1 cellular context compared by ENCODE assay signal in the genomic region with DNA sequence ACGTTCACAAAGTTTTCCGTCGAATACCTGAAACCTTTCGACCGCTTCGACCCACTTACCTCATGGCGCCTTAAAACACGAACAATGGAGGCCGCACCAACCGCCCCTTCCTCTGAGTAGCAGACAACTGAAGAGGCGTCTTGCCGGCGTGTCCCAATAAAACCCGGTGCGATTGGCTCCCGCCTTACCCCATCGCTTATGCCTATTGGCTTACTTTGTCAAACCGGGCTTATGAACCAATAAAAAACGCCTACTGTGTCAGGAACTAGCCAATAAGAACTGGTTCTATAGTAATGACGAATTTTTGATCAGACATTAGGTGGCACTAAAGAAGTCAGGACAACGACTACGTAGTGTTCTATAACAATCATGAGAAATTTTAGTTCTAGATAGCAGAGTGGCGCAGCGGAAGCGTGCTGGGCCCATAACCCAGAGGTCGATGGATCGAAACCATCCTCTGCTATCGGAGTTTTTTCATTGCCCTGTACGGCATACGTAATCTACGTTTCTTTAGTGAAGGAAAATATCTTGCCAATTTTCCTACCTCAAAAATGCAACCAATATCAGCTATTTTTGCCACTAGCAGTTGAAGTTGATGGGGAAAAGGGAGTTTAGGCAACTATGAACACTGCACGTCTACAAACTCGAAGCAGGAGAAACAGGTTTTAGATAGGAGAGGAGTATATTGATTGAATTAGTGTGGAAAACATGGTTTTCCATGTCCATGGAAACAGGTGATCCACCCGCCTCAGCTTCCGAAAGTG.
TF ChIP-seq lines count a peak whose summit lies in the region.

Gene ILF2 (minus strand): TSS at position 135 of the 764 bp plus-strand sequence. CDS start 71 bp downstream, at position 64.

TF ChIP-seq in K562, 482 proteins besides CTCF, POLR2A, EP300 and RAD21 (continued from another document and continues in another):
- TF ChIP-seq ZNF395 (CRISPR knock-in tag; IDR thresholded peaks at IDR 0.05) (peak; percentile 20; the same call in 1 of the 2 replicates), POLR3G (IDR thresholded peaks at IDR 0.05; ENCODE audit: extremely low read depth, insufficient read length, insufficient replicate concordance) (peak; percentile 99), SAFB2 (IDR thresholded peaks at IDR 0.05; ENCODE audit: borderline replicate concordance, low read depth, low read length, severe bottlenecking) (no peak), ZNF57 (CRISPR knock-in tag; IDR thresholded peaks at IDR 0.05) (no peak), ASH1L (IDR thresholded peaks at IDR 0.05; ENCODE audit: borderline replicate concordance, low read depth, partially characterized antibody) (peak; percentile 97), ZNF175 (CRISPR knock-in tag; IDR thresholded peaks at IDR 0.05; ENCODE audit: low read depth) (peak; percentile 2; the same call in 1 of the 2 replicates), ZNF518B (CRISPR knock-in tag; IDR thresholded peaks at IDR 0.05) (no peak), YY1 (IDR thresholded peaks at IDR 0.05; ENCODE audit: borderline replicate concordance in 1 of 3, control insufficient read depth in 1 of 3, extremely low read depth in 1 of 3, insufficient read depth in 3 of 3, insufficient read length in 1 of 3, insufficient replicate concordance in 2 of 3, low read depth in 1 of 3, low read length in 2 of 3) (peak; percentile 31 to 93 (median 85)), ETV5 (CRISPR knock-in tag; IDR thresholded peaks at IDR 0.05; ENCODE audit: low read depth) (peak; percentile 18; the same call in 1 of the 2 replicates), TAF7 (tag; IDR thresholded peaks at IDR 0.05) (peak; percentile 92), RCOR1 (IDR thresholded peaks at IDR 0.05; ENCODE audit: borderline replicate concordance in 1 of 2, low read depth in 2 of 2, low read length in 2 of 2) (peak in 1 of 2 experiments; percentile 11; a peak in 1 of 4 replicates), GABPB2 (CRISPR knock-in tag; conservative IDR thresholded peaks at IDR 0.05) (no peak), ZNF583 (CRISPR knock-in tag; IDR thresholded peaks at IDR 0.05) (no peak), KLF13 (tag; IDR thresholded peaks at IDR 0.05; ENCODE audit: borderline replicate concordance, low read depth) (peak; percentile 75; the same call in 1 of the 2 replicates), CREM (IDR thresholded peaks at IDR 0.05; ENCODE audit: low read depth) (peak; percentile 87), SAP30 (IDR thresholded peaks at IDR 0.05; ENCODE audit: borderline replicate concordance, insufficient read depth, low read depth, low read length, poor library complexity, severe bottlenecking) (no peak), ZBTB34 (CRISPR knock-in tag; IDR thresholded peaks at IDR 0.05) (no peak), SIN3B (IDR thresholded peaks at IDR 0.05; ENCODE audit: low read depth) (peak; percentile 93), TRIM25 (IDR thresholded peaks at IDR 0.05; ENCODE audit: borderline replicate concordance) (no peak), EWSR1 (IDR thresholded peaks at IDR 0.05; ENCODE audit: borderline replicate concordance, low read depth, partially characterized antibody) (no peak), NR1H2 (CRISPR knock-in tag; IDR thresholded peaks at IDR 0.05) (no peak), ZNF282 (CRISPR knock-in tag; IDR thresholded peaks at IDR 0.05) (no peak), ZC3H8 (IDR thresholded peaks at IDR 0.05) (no peak), TFAP4 (CRISPR knock-in tag; IDR thresholded peaks at IDR 0.05; ENCODE audit: borderline replicate concordance) (peak; percentile 42), CC2D1A (IDR thresholded peaks at IDR 0.05) (no peak), ZNF75A (CRISPR knock-in tag; IDR thresholded peaks at IDR 0.05) (no peak)
- TF ChIP-seq, protein P1, sequence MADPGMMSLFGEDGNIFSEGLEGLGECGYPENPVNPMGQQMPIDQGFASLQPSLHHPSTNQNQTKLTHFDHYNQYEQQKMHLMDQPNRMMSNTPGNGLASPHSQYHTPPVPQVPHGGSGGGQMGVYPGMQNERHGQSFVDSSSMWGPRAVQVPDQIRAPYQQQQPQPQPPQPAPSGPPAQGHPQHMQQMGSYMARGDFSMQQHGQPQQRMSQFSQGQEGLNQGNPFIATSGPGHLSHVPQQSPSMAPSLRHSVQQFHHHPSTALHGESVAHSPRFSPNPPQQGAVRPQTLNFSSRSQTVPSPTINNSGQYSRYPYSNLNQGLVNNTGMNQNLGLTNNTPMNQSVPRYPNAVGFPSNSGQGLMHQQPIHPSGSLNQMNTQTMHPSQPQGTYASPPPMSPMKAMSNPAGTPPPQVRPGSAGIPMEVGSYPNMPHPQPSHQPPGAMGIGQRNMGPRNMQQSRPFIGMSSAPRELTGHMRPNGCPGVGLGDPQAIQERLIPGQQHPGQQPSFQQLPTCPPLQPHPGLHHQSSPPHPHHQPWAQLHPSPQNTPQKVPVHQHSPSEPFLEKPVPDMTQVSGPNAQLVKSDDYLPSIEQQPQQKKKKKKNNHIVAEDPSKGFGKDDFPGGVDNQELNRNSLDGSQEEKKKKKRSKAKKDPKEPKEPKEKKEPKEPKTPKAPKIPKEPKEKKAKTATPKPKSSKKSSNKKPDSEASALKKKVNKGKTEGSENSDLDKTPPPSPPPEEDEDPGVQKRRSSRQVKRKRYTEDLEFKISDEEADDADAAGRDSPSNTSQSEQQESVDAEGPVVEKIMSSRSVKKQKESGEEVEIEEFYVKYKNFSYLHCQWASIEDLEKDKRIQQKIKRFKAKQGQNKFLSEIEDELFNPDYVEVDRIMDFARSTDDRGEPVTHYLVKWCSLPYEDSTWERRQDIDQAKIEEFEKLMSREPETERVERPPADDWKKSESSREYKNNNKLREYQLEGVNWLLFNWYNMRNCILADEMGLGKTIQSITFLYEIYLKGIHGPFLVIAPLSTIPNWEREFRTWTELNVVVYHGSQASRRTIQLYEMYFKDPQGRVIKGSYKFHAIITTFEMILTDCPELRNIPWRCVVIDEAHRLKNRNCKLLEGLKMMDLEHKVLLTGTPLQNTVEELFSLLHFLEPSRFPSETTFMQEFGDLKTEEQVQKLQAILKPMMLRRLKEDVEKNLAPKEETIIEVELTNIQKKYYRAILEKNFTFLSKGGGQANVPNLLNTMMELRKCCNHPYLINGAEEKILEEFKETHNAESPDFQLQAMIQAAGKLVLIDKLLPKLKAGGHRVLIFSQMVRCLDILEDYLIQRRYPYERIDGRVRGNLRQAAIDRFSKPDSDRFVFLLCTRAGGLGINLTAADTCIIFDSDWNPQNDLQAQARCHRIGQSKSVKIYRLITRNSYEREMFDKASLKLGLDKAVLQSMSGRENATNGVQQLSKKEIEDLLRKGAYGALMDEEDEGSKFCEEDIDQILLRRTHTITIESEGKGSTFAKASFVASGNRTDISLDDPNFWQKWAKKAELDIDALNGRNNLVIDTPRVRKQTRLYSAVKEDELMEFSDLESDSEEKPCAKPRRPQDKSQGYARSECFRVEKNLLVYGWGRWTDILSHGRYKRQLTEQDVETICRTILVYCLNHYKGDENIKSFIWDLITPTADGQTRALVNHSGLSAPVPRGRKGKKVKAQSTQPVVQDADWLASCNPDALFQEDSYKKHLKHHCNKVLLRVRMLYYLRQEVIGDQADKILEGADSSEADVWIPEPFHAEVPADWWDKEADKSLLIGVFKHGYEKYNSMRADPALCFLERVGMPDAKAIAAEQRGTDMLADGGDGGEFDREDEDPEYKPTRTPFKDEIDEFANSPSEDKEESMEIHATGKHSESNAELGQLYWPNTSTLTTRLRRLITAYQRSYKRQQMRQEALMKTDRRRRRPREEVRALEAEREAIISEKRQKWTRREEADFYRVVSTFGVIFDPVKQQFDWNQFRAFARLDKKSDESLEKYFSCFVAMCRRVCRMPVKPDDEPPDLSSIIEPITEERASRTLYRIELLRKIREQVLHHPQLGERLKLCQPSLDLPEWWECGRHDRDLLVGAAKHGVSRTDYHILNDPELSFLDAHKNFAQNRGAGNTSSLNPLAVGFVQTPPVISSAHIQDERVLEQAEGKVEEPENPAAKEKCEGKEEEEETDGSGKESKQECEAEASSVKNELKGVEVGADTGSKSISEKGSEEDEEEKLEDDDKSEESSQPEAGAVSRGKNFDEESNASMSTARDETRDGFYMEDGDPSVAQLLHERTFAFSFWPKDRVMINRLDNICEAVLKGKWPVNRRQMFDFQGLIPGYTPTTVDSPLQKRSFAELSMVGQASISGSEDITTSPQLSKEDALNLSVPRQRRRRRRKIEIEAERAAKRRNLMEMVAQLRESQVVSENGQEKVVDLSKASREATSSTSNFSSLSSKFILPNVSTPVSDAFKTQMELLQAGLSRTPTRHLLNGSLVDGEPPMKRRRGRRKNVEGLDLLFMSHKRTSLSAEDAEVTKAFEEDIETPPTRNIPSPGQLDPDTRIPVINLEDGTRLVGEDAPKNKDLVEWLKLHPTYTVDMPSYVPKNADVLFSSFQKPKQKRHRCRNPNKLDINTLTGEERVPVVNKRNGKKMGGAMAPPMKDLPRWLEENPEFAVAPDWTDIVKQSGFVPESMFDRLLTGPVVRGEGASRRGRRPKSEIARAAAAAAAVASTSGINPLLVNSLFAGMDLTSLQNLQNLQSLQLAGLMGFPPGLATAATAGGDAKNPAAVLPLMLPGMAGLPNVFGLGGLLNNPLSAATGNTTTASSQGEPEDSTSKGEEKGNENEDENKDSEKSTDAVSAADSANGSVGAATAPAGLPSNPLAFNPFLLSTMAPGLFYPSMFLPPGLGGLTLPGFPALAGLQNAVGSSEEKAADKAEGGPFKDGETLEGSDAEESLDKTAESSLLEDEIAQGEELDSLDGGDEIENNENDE (IDR thresholded peaks at IDR 0.05; ENCODE audit: low read depth, low read length): no peak
- TF ChIP-seq, protein P2, sequence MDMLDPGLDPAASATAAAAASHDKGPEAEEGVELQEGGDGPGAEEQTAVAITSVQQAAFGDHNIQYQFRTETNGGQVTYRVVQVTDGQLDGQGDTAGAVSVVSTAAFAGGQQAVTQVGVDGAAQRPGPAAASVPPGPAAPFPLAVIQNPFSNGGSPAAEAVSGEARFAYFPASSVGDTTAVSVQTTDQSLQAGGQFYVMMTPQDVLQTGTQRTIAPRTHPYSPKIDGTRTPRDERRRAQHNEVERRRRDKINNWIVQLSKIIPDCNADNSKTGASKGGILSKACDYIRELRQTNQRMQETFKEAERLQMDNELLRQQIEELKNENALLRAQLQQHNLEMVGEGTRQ (CRISPR knock-in tag; IDR thresholded peaks at IDR 0.05): no peak
